Comparison of ENCODE assay signal across 5 cellular contexts in genomic region chr4:67730511-67730910, GRCh38. TPM values are rescaled to one million over a fixed set of nuclear protein-coding genes. Genes with fewer than 3 reads are reported as not detected.
"Had no signal": no experiment of that assay in that cellular context is flagged by ENCODE, and none has a peak within 500 bp of the region (broad histone marks: within the 10 kb centered on the region; RNA-seq: fewer than 3 reads in every experiment).

No MANE protein-coding gene starts in this region.

RNA-seq across cellular contexts. Expression of gene GNRHR, which starts 23.7 kb away (rescaled TPM):
- total RNA-seq: HepG2, HT-29, HT1080, IMR-90 had no signal
- polyA plus RNA-seq: HepG2, IgD-negative memory B cell, IMR-90 had no signal
